12 cellular contexts compared by ENCODE assay signal in genomic region chr1:235952950-235953615, GRCh38.
DNase-seq lines count a peak whose midpoint lies in the region; ATAC-seq and TF ChIP-seq lines count a peak whose summit lies in the region.
"Had no signal": no experiment of that assay in that cellular context is flagged by ENCODE, and none has a peak within 500 bp of the region (broad histone marks: within the 10 kb centered on the region; RNA-seq: fewer than 3 reads in every experiment).

No MANE protein-coding gene starts in this region.

- peak overlapping the region; percentile 63 for H3K27ac Mint-ChIP-seq in activated CD4-positive, alpha-beta T cell treated with anti-CD3 and anti-CD28 coated beads, Interleukin-2, amount 10 ng/mL, durations not matched to agents 24 days and 14 days
- H3K27ac Mint-ChIP-seq in activated CD4-positive, alpha-beta T cell treated with anti-CD3 and anti-CD28 coated beads, Interleukin-2, amount 10 ng/mL, durations not matched to agents 7 days and 5 days: no peak overlapping the region
- peak overlapping the region; percentile 59 for H3K27ac Mint-ChIP-seq in activated T-cell treated with anti-CD3 and anti-CD28 coated beads, Interleukin-2, amount 50 U/mL, for 72 hours

- H3K27ac ChIP-seq in substantia nigra (ENCODE audit: low read depth, low read length, poor library complexity, severe bottlenecking): no peak overlapping the region
- H3K27ac ChIP-seq: VCaP had no signal

- peaks cover 5% of the 10 kb centered on the region for H3K27me3 Mint-ChIP-seq in activated CD4-positive, alpha-beta T cell treated with anti-CD3 and anti-CD28 coated beads, Interleukin-2, amount 10 ng/mL, durations not matched to agents 24 days and 14 days
- no peaks in the 10 kb centered on the region for H3K27me3 Mint-ChIP-seq in activated CD4-positive, alpha-beta T cell treated with anti-CD3 and anti-CD28 coated beads, Interleukin-2, amount 10 ng/mL, durations not matched to agents 7 days and 5 days
- H3K27me3 Mint-ChIP-seq in activated T-cell treated with anti-CD3 and anti-CD28 coated beads, Interleukin-2, amount 50 U/mL, for 72 hours (ENCODE audit: low read depth): peaks cover 6% of the 10 kb centered on the region

- H3K9me3 Mint-ChIP-seq in activated CD4-positive, alpha-beta T cell treated with anti-CD3 and anti-CD28 coated beads, Interleukin-2, amount 10 ng/mL, durations not matched to agents 24 days and 14 days: peaks cover 4% of the 10 kb centered on the region
- no peaks in the 10 kb centered on the region for H3K9me3 Mint-ChIP-seq in activated CD4-positive, alpha-beta T cell treated with anti-CD3 and anti-CD28 coated beads, Interleukin-2, amount 10 ng/mL, durations not matched to agents 7 days and 5 days
- peaks cover 0 to 1% of the 10 kb centered on the region in 2 donors for H3K9me3 Mint-ChIP-seq in activated T-cell treated with anti-CD3 and anti-CD28 coated beads, Interleukin-2, amount 50 U/mL, for 72 hours

- no peaks in the 10 kb centered on the region for H3K36me3 Mint-ChIP-seq in activated CD4-positive, alpha-beta T cell treated with anti-CD3 and anti-CD28 coated beads, Interleukin-2, amount 10 ng/mL, durations not matched to agents 24 days and 14 days (ENCODE audit: low read depth)
- no peaks in the 10 kb centered on the region for H3K36me3 Mint-ChIP-seq in activated CD4-positive, alpha-beta T cell treated with anti-CD3 and anti-CD28 coated beads, Interleukin-2, amount 10 ng/mL, durations not matched to agents 7 days and 5 days (ENCODE audit: low read depth)
- no peaks in the 10 kb centered on the region for H3K36me3 Mint-ChIP-seq in activated T-cell treated with anti-CD3 and anti-CD28 coated beads, Interleukin-2, amount 50 U/mL, for 72 hours (ENCODE audit: insufficient read depth in 2 of 2)

- peak; percentile 47 for ATAC-seq in HG02938 (IDR thresholded peaks at IDR 0.05; ENCODE audit: unreplicated experiment)
- ATAC-seq in activated T-cell treated with anti-CD3 and anti-CD28 coated beads, Interleukin-2, amount 50 U/mL, for 72 hours (replicated peaks in 1 of 2): peak; percentile 97 to 99

- peak; percentile 77 for DNase-seq in activated CD4-positive, alpha-beta T cell treated with anti-CD3 and anti-CD28 coated beads, Interleukin-2, amount 10 ng/mL, durations not matched to agents 24 days and 14 days
- DNase-seq in activated CD4-positive, alpha-beta T cell treated with anti-CD3 and anti-CD28 coated beads, Interleukin-2, amount 10 ng/mL, durations not matched to agents 7 days and 5 days: no peak
- DNase-seq in activated T-cell treated with anti-CD3 and anti-CD28 coated beads, Interleukin-2, amount 50 U/mL, for 72 hours: peak; percentile 67 to 70
- peak; percentile 11 for DNase-seq in stimulated activated CD4-positive, alpha-beta T cell treated with anti-CD3 and anti-CD28 coated beads, Interleukin-4, amount 100 ng/mL, for 1 hour
- no peak for DNase-seq in erythroblast (lab: John Stamatoyannopoulos, UW)
- no peak for DNase-seq in substantia nigra (lab: John Stamatoyannopoulos, UW)
- DNase-seq in DMS114 treated with DMSO at 0.1 percent for 48 hours (lab: John Stamatoyannopoulos, UW; ENCODE audit: unreplicated experiment): no peak
- DNase-seq: effector CD8-positive, alpha-beta T cell; midbrain; NCI-H2081 had no signal

- peaks cover 39% of the 10 kb centered on the region for H3K4me1 Mint-ChIP-seq in activated CD4-positive, alpha-beta T cell treated with anti-CD3 and anti-CD28 coated beads, Interleukin-2, amount 10 ng/mL, durations not matched to agents 24 days and 14 days
- H3K4me1 Mint-ChIP-seq in activated CD4-positive, alpha-beta T cell treated with anti-CD3 and anti-CD28 coated beads, Interleukin-2, amount 10 ng/mL, durations not matched to agents 7 days and 5 days: peaks cover 38% of the 10 kb centered on the region
- H3K4me1 Mint-ChIP-seq in activated T-cell treated with anti-CD3 and anti-CD28 coated beads, Interleukin-2, amount 50 U/mL, for 72 hours (ENCODE audit: low read depth): peaks cover 32% of the 10 kb centered on the region

- TF ChIP-seq POLR2A in erythroblast (IDR thresholded peaks at IDR 0.05; ENCODE audit: low read length): no peak

- intact Hi-C loops in activated CD4-positive, alpha-beta T cell treated with anti-CD3 and anti-CD28 coated beads, Interleukin-2, amount 10 ng/mL, durations not matched to agents 24 days and 14 days (cut with micrococcal nuclease): loop anchor here (1.0 to 2.0 kb wide), 5 partner anchors 43 to 86 kb away; partner anchors contain the start of gene LYST

- POLR2A ChIA-PET in activated CD4-positive, alpha-beta T cell treated with anti-CD3 and anti-CD28 coated beads, Interleukin-2, amount 10 ng/mL, durations not matched to agents 7 days and 5 days (lab: Charles Lee): no interaction called here

- CTCF ChIA-PET in activated CD4-positive, alpha-beta T cell treated with anti-CD3 and anti-CD28 coated beads, Interleukin-2, amount 10 ng/mL, durations not matched to agents 7 days and 5 days (lab: Charles Lee): interaction anchor here (1.4 to 9.8 kb wide), 3 partner anchors 11 to 29 kb away, joined by 4 to 67 read pairs (median 6); no protein-coding TSS in a partner anchor

- peak overlapping the region; percentile 3 for H3K4me3 Mint-ChIP-seq in activated CD4-positive, alpha-beta T cell treated with anti-CD3 and anti-CD28 coated beads, Interleukin-2, amount 10 ng/mL, durations not matched to agents 24 days and 14 days
- H3K4me3 Mint-ChIP-seq in activated CD4-positive, alpha-beta T cell treated with anti-CD3 and anti-CD28 coated beads, Interleukin-2, amount 10 ng/mL, durations not matched to agents 7 days and 5 days: no peak overlapping the region
- H3K4me3 Mint-ChIP-seq in activated T-cell treated with anti-CD3 and anti-CD28 coated beads, Interleukin-2, amount 50 U/mL, for 72 hours: peak overlapping the region; percentile 14 to 53

Comparison
In these comparisons a context has a peak if more than half of its experiments do, and no peak if none do; other contexts are left out.
1. DNase-seq: peak in activated CD4-positive, alpha-beta T cell treated with anti-CD3 and anti-CD28 coated beads, Interleukin-2, amount 10 ng/mL, durations not matched to agents 24 days and 14 days (single experiment), activated T-cell treated with anti-CD3 and anti-CD28 coated beads, Interleukin-2, amount 50 U/mL, for 72 hours (2 of 2) and stimulated activated CD4-positive, alpha-beta T cell treated with anti-CD3 and anti-CD28 coated beads, Interleukin-4, amount 100 ng/mL, for 1 hour (single experiment); none in activated CD4-positive, alpha-beta T cell treated with anti-CD3 and anti-CD28 coated beads, Interleukin-2, amount 10 ng/mL, durations not matched to agents 7 days and 5 days (single experiment), erythroblast (0 of 2), substantia nigra (0 of 49) and DMS114 treated with DMSO at 0.1 percent for 48 hours (single experiment).